Comparison of ENCODE assay signal across 1 cellular context in the genomic region with DNA sequence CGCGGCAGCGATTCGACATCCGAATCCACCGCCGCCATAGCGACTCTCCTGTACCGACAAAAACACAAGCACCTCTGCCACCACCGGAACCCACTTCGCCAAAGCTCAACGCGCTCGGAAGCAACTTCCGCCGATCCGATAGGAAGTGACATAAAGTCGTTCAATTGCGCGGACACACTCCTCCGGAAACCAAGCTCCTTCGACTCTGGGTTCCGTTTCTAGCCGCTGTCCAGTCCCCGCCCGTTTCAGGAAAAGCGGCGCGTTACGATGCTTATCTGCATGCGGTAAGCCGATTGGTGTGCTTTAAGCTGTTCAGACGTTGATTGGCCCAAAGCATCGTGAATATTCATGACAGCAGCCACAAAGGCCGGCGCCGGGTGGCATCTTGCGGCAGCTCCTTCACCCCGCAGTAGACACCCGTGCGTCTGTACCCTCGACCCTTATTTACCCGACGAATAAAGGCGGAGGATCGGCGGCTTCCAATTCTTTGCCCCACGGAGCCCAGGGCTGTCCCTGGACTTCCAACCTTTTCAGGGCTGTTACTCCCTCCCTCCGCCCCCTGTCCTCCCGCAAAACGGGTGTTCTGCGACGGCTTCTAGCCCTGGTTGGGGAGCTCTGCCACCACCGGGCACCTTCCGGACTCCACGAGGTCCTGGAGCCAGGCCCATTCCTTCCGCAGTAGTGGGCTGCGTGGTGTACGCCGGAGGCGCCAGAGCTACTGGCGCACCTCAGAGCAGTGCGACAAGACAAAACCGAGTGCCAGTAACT.
TF ChIP-seq lines count a peak whose summit lies in the region.

TSS of gene TUT1 (minus strand) at position 76 of the 768 bp plus-strand sequence. CDS start at position 38, 38 bp downstream.

TF ChIP-seq in HEK293, 187 proteins besides CTCF, POLR2A, EP300 and RAD21 (continued from another document and continues in another):
- TF ChIP-seq REST (tag by site-specific recombination; IDR thresholded peaks at IDR 0.05) (peak; percentile 97), ZFP41 (tag by site-specific recombination; IDR thresholded peaks at IDR 0.05; ENCODE audit: borderline replicate concordance) (no peak), EGR2 (tag by site-specific recombination; IDR thresholded peaks at IDR 0.05; ENCODE audit: low read depth) (peak; percentile 17; the same call in 1 of the 2 replicates), ZNF518A (tag by site-specific recombination; conservative IDR thresholded peaks at IDR 0.05; ENCODE audit: low read depth) (peak; percentile 91), ZSCAN30 (tag by site-specific recombination; IDR thresholded peaks at IDR 0.05) (peak; percentile 84), ZBTB21 (tag by site-specific recombination; IDR thresholded peaks at IDR 0.05) (peak; percentile 91), INSM2 (tag by site-specific recombination; IDR thresholded peaks at IDR 0.05) (peak; percentile 88), ZNF624 (tag by site-specific recombination; IDR thresholded peaks at IDR 0.05) (no peak), ZBTB48 (tag by site-specific recombination; IDR thresholded peaks at IDR 0.05) (peak; percentile 37; the same call in 1 of the 2 replicates), ZNF10 (tag by site-specific recombination; IDR thresholded peaks at IDR 0.05) (peak; percentile 71; the same call in 1 of the 2 replicates), ZSCAN16 (tag by site-specific recombination; IDR thresholded peaks at IDR 0.05) (no peak), PRDM2 (tag by site-specific recombination; IDR thresholded peaks at IDR 0.05; ENCODE audit: borderline replicate concordance) (no peak), GLIS2 (tag by site-specific recombination; IDR thresholded peaks at IDR 0.05) (peak; percentile 90), ZFP69B (tag by site-specific recombination; IDR thresholded peaks at IDR 0.05) (peak; percentile 85), ZNF2 (tag by site-specific recombination; IDR thresholded peaks at IDR 0.05) (peak; percentile 91), ZNF664 (tag by site-specific recombination; IDR thresholded peaks at IDR 0.05) (peak; percentile 40; the same call in 1 of the 2 replicates), TCF7L2 (IDR thresholded peaks at IDR 0.05; ENCODE audit: borderline replicate concordance, low read depth, low read length) (no peak)
- TF ChIP-seq, protein P1, sequence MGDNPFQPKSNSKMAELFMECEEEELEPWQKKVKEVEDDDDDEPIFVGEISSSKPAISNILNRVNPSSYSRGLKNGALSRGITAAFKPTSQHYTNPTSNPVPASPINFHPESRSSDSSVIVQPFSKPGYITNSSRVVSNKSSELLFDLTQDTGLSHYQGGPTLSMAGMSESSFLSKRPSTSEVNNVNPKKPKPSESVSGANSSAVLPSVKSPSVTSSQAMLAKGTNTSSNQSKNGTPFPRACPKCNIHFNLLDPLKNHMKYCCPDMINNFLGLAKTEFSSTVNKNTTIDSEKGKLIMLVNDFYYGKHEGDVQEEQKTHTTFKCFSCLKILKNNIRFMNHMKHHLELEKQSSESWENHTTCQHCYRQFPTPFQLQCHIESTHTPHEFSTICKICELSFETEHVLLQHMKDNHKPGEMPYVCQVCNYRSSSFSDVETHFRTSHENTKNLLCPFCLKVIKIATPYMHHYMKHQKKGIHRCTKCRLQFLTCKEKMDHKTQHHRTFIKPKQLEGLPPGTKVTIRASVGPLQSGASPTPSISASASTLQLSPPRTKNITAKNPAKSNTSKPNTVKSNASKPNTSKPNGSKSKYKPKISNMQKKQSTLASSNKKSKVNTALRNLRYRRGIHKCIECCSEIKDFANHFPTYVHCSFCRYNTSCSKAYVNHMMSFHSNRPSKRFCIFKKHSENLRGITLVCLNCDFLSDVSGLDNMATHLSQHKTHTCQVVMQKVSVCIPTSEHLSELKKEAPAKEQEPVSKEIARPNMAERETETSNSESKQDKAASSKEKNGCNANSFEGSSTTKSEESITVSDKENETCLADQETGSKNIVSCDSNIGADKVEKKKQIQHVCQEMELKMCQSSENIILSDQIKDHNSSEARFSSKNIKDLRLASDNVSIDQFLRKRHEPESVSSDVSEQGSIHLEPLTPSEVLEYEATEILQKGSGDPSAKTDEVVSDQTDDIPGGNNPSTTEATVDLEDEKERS (tag by site-specific recombination; IDR thresholded peaks at IDR 0.05) = 0 out of 2 replicates have a peak, but pooled peaks have one; percentile 58
- TF ChIP-seq, protein P2, sequence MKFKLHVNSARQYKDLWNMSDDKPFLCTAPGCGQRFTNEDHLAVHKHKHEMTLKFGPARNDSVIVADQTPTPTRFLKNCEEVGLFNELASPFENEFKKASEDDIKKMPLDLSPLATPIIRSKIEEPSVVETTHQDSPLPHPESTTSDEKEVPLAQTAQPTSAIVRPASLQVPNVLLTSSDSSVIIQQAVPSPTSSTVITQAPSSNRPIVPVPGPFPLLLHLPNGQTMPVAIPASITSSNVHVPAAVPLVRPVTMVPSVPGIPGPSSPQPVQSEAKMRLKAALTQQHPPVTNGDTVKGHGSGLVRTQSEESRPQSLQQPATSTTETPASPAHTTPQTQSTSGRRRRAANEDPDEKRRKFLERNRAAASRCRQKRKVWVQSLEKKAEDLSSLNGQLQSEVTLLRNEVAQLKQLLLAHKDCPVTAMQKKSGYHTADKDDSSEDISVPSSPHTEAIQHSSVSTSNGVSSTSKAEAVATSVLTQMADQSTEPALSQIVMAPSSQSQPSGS (tag by site-specific recombination; IDR thresholded peaks at IDR 0.05; ENCODE audit: low read depth) = peak; percentile 76
- TF ChIP-seq, protein P3, sequence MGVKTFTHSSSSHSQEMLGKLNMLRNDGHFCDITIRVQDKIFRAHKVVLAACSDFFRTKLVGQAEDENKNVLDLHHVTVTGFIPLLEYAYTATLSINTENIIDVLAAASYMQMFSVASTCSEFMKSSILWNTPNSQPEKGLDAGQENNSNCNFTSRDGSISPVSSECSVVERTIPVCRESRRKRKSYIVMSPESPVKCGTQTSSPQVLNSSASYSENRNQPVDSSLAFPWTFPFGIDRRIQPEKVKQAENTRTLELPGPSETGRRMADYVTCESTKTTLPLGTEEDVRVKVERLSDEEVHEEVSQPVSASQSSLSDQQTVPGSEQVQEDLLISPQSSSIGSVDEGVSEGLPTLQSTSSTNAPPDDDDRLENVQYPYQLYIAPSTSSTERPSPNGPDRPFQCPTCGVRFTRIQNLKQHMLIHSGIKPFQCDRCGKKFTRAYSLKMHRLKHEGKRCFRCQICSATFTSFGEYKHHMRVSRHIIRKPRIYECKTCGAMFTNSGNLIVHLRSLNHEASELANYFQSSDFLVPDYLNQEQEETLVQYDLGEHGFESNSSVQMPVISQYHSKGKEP (tag by site-specific recombination; IDR thresholded peaks at IDR 0.05) = peak; percentile 47; the same call in 1 of the 2 replicates
- TF ChIP-seq, protein P4, sequence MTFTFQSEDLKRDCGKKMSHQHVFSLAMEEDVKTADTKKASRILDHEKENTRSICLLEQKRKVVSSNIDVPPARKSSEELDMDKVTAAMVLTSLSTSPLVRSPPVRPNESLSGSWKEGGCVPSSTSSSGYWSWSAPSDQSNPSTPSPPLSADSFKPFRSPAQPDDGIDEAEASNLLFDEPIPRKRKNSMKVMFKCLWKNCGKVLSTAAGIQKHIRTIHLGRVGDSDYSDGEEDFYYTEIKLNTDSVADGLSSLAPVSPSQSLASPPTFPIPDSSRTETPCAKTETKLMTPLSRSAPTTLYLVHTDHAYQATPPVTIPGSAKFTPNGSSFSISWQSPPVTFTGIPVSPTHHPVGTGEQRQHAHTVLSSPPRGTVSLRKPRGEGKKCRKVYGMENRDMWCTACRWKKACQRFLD (tag by site-specific recombination; IDR thresholded peaks at IDR 0.05) = no peak
